Comparison of ENCODE assay signal across 32 cellular contexts in genomic region chr13:20033486-20033885, GRCh38.
"Had no signal": no experiment of that assay in that cellular context is flagged by ENCODE, and none has a peak within 500 bp of the region (broad histone marks: within the 10 kb centered on the region; RNA-seq: fewer than 3 reads in every experiment).

No MANE protein-coding gene starts in this region.

- H3K4me3 Mint-ChIP-seq: activated B cell treated with CpG ODN at 0.5 μM for 24 hours; activated CD8-positive, alpha-beta T cell treated with anti-CD3 and anti-CD28 coated beads for 36 hours; activated naive CD4-positive, alpha-beta T cell treated with anti-CD3 and anti-CD28 coated beads, Interleukin-2, amount 50 U/mL, for 24 hours; activated naive CD8-positive, alpha-beta T cell treated with anti-CD3 and anti-CD28 coated beads, Interleukin-2, amount 10 ng/mL, durations not matched to agents 7 days and 5 days; activated T-cell treated with anti-CD3 and anti-CD28 coated beads, Interleukin-2, amount 50 U/mL, for 4 hours; activated T-helper 17 cell treated with anti-CD3 and anti-CD28 coated beads, Interleukin-2, amount 50 U/mL, for 72 hours; brain; T-helper 17 cell; T-helper 2 cell treated with Interferon-gamma antibody and Interleukin-4, amounts not matched to agents 5 μg/mL and 100 μg/mL, for 36 hours had no signal

- H3K4me1 Mint-ChIP-seq: activated B cell treated with CpG ODN at 0.5 μM for 24 hours, brain had no signal

- H3K27me3 Mint-ChIP-seq: activated B cell treated with CpG ODN at 0.5 μM for 24 hours; activated CD8-positive, alpha-beta T cell treated with anti-CD3 and anti-CD28 coated beads for 36 hours; activated naive CD4-positive, alpha-beta T cell treated with anti-CD3 and anti-CD28 coated beads, Interleukin-2, amount 50 U/mL, for 24 hours; activated naive CD8-positive, alpha-beta T cell treated with anti-CD3 and anti-CD28 coated beads, Interleukin-2, amount 10 ng/mL, durations not matched to agents 7 days and 5 days; activated T-helper 17 cell treated with anti-CD3 and anti-CD28 coated beads, Interleukin-2, amount 50 U/mL, for 72 hours; brain; T-helper 17 cell had no signal

- FAIRE-seq: endometrium, endothelial cell of umbilical vein had no signal

- H3K27ac Mint-ChIP-seq: activated B cell treated with CpG ODN at 0.5 μM for 24 hours; activated CD8-positive, alpha-beta T cell treated with anti-CD3 and anti-CD28 coated beads for 36 hours; activated naive CD4-positive, alpha-beta T cell treated with anti-CD3 and anti-CD28 coated beads, Interleukin-2, amount 50 U/mL, for 24 hours; activated naive CD8-positive, alpha-beta T cell treated with anti-CD3 and anti-CD28 coated beads, Interleukin-2, amount 10 ng/mL, durations not matched to agents 7 days and 5 days; activated T-helper 17 cell treated with anti-CD3 and anti-CD28 coated beads, Interleukin-2, amount 50 U/mL, for 72 hours; T-helper 17 cell; T-helper 2 cell treated with Interferon-gamma antibody and Interleukin-4, amounts not matched to agents 5 μg/mL and 100 μg/mL, for 36 hours had no signal

- H3K9me3 Mint-ChIP-seq: activated naive CD4-positive, alpha-beta T cell treated with anti-CD3 and anti-CD28 coated beads, Interleukin-2, amount 50 U/mL, for 24 hours; activated naive CD8-positive, alpha-beta T cell treated with anti-CD3 and anti-CD28 coated beads, Interleukin-2, amount 10 ng/mL, durations not matched to agents 7 days and 5 days; activated T-helper 17 cell treated with anti-CD3 and anti-CD28 coated beads, Interleukin-2, amount 50 U/mL, for 72 hours had no signal

- DNase-seq: activated B cell treated with CpG ODN at 0.5 μM for 24 hours; activated CD4-positive, alpha-beta T cell treated with anti-CD3 and anti-CD28 coated beads for 48 hours; activated CD4-positive, alpha-beta T cell treated with anti-CD3 and anti-CD28 coated beads, Interleukin-2, amount 50 U/mL, for 1 hour; activated CD4-positive, alpha-beta T cell treated with anti-CD3 and anti-CD28 coated beads, Interleukin-2, amount 50 U/mL, for 48 hours; activated CD8-positive, alpha-beta memory T cell treated with anti-CD3 and anti-CD28 coated beads for 24 hours; activated CD8-positive, alpha-beta T cell treated with anti-CD3 and anti-CD28 coated beads for 36 hours; activated effector memory CD4-positive, alpha-beta T cell treated with Interleukin-2 at 50 U/mL for 16 hours; activated gamma-delta T cell treated with Interleukin-2 at 50 U/mL for 16 hours; activated naive CD4-positive, alpha-beta T cell treated with Interleukin-2 at 50 U/mL for 16 hours; activated naive CD8-positive, alpha-beta T cell treated with anti-CD3 and anti-CD28 coated beads, Interleukin-2, amount 10 ng/mL, durations not matched to agents 7 days and 5 days; activated T-cell treated with anti-CD3 and anti-CD28 coated beads, Interleukin-2, amount 50 U/mL, for 4 hours; central memory CD4-positive, alpha-beta T cell; cerebellar nuclear complex; colonic mucosa; effector CD8-positive, alpha-beta T cell; erythroblast; foreskin melanocyte; heart right ventricle; T-helper 1 cell; T-helper 17 cell; T1000; WERI-Rb-1 had no signal

- ATAC-seq: activated CD4-positive, CD25-positive, alpha-beta regulatory T cell treated with anti-CD3 and anti-CD28 coated beads, Interleukin-2, amount 50 U/mL, for 24 hours; activated CD8-positive, alpha-beta T cell treated with anti-CD3 and anti-CD28 coated beads for 36 hours; activated T-cell treated with anti-CD3 and anti-CD28 coated beads, Interleukin-2, amount 50 U/mL, for 4 hours; activated T-helper 17 cell treated with anti-CD3 and anti-CD28 coated beads, Interleukin-2, amount 50 U/mL, for 72 hours; gastroesophageal sphincter; heart right ventricle; T-helper 17 cell had no signal

- H3K4me3 ChIP-seq: ascending aorta, colonic mucosa, esophagus muscularis mucosa, gastroesophageal sphincter, heart right ventricle had no signal

- H3K27ac ChIP-seq: ascending aorta, colonic mucosa, esophagus muscularis mucosa, gastroesophageal sphincter, heart right ventricle, WERI-Rb-1 had no signal
